Comparison of ENCODE assay signal across 17 cellular contexts in the genomic region with DNA sequence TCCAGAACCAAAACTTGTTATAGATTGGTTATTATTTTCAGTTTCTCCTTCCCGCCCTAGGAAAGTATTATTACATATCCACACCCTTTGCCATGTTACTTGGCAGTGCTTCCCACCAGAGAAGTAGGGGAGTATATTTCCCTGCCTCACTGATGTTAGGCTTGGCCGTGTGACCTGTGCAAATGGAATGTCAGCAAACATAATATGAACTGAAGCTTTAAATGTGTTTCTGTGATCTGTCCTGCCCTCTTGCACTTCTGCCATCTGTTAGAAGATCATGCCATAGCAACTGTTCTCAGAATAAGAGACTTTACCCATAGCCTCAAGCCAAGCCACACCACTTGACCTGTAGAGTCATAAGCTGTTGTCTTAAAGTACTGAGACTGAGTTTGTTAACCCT. TPM values are rescaled to one million over a fixed set of nuclear protein-coding genes. Genes with fewer than 3 reads are reported as not detected.
DNase-seq lines count a peak whose midpoint lies in the region; ATAC-seq, FAIRE-seq and TF ChIP-seq lines count a peak whose summit lies in the region.
"Had no signal": no experiment of that assay in that cellular context is flagged by ENCODE, and none has a peak within 500 bp of the region (broad histone marks: within the 10 kb centered on the region; RNA-seq: fewer than 3 reads in every experiment).

No MANE protein-coding gene starts in this region.

- ATAC-seq in K562 (no peak), esophagus mucosa (no peak)
- ATAC-seq: stimulated activated effector memory CD8-positive, alpha-beta T cell treated with anti-CD3 and anti-CD28 coated beads, Interleukin-12 subunit alpha, Interleukin-12 subunit beta, amount 100 ng/mL, for 72 hours had no signal

- no peaks in the 10 kb centered on the region for H3K4me1 ChIP-seq in K562 (replicated peaks in 1 of 2; ENCODE audit: control insufficient read depth in 2 of 2, insufficient read depth in 2 of 2, low read length in 2 of 2)
- H3K4me1 ChIP-seq: esophagus muscularis mucosa, Peyer's patch had no signal

- peak; percentile 12 for DNase-seq in AG09319 (ENCODE audit: extremely low read depth, low read depth)
- DNase-seq in HT-29 (ENCODE audit: low spot score) = peak; percentile 12
- no peak for DNase-seq in K562 (ENCODE audit: extremely low read depth in 1 of 4, low spot score in 3 of 4)
- peak; percentile 62 for DNase-seq in kidney glomerular epithelial cell (lab: John Stamatoyannopoulos, UW)
- no peak for DNase-seq in NOMO-1 (lab: John Stamatoyannopoulos, UW; ENCODE audit: unreplicated experiment in 2 of 2)
- DNase-seq in midbrain (lab: John Stamatoyannopoulos, UW) = no peak
- DNase-seq in NCI-H1048 (lab: John Stamatoyannopoulos, UW) = no peak
- DNase-seq: activated CD4-positive, alpha-beta memory T cell treated with anti-CD3 and anti-CD28 coated beads, Interleukin-2, amount 10 ng/mL, durations not matched to agents 7 days and 5 days; MV-4-11; Peyer's patch; stimulated activated CD4-positive, alpha-beta T cell treated with anti-CD3 and anti-CD28 coated beads, Interleukin-2, amount 100 ng/mL, for 48 hours had no signal

- no peak overlapping the region for H3K4me2 ChIP-seq in K562 (ENCODE audit: insufficient read depth, low read length)

- CTCF ChIA-PET in K562 (lab: Yijun Ruan, JAX; ENCODE audit: low intra/inter-chr PET ratio) = no interaction called here

- H3K9me1 ChIP-seq in K562 (ENCODE audit: control insufficient read depth, insufficient read depth, low read length) = no peaks in the 10 kb centered on the region

- no peaks in the 10 kb centered on the region for H3K27me3 ChIP-seq in K562 (ENCODE audit: control insufficient read depth in 2 of 2, insufficient read depth in 2 of 2, low read length in 2 of 2)
- H3K27me3 ChIP-seq: esophagus muscularis mucosa, Peyer's patch had no signal

- H3K79me2 ChIP-seq in K562 (ENCODE audit: control insufficient read depth, insufficient read depth, low read length) = no peaks in the 10 kb centered on the region

- H4K20me1 ChIP-seq in K562 (replicated peaks; ENCODE audit: control insufficient read depth, insufficient read depth, low read length) = no peaks in the 10 kb centered on the region

- H3K9me3 ChIP-seq in K562 (replicated peaks; ENCODE audit: control insufficient read depth, insufficient read depth, low read depth, low read length) = no peaks in the 10 kb centered on the region
- H3K9me3 ChIP-seq: esophagus muscularis mucosa, Peyer's patch had no signal

- no peak overlapping the region for H3K27ac ChIP-seq in K562 (ENCODE audit: extremely low read depth, low read depth, low read length)
- H3K27ac ChIP-seq: C4-2B, esophagus muscularis mucosa, Peyer's patch had no signal

- no peak overlapping the region for H3K4me3 ChIP-seq in K562
- H3K4me3 ChIP-seq: esophagus muscularis mucosa, Peyer's patch had no signal

- H3K9ac ChIP-seq in K562 (ENCODE audit: insufficient read depth in 1 of 2, low read depth in 2 of 2, low read length in 2 of 2) = no peak overlapping the region

- no peak for TF ChIP-seq RAD21 in K562 (CRISPR knock-in tag; conservative IDR thresholded peaks at IDR 0.05 in 1 of 2, IDR thresholded peaks at IDR 0.05 in 1 of 2)

- TF ChIP-seq CTCF in AG09319 (IDR thresholded peaks at IDR 0.05; ENCODE audit: low read depth, low read length) (no peak), K562 (IDR thresholded peaks at IDR 0.05 in 2 of 3, conservative IDR thresholded peaks at IDR 0.05 in 1 of 3; ENCODE audit: insufficient read depth in 2 of 3, low read depth in 1 of 3, low read length in 3 of 3) (no peak)

- TF ChIP-seq EP300 in K562 (IDR thresholded peaks at IDR 0.05; ENCODE audit: low read length) = no peak

- intact Hi-C loops in K562 (cut with micrococcal nuclease) = no loop called here

- in situ Hi-C loops in K562 (cut with MboI) = no loop called here

- TF ChIP-seq POLR2A in K562 (conservative IDR thresholded peaks at IDR 0.05) = no peak

- 61% methylated on average over 2 of the region's 2 CpGs for WGBS in K562 (ENCODE audit: insufficient coverage, low coverage, missing lambda C conversion rate)

- peak; percentile 54 for FAIRE-seq in K562 (lab: Jason Lieb, UNC)
- FAIRE-seq: islet of Langerhans had no signal

- no TSS peak for BruUV-seq in K562 (replicated peaks; lab: Mats Ljungman, UMichigan)

- no peak overlapping the region for H2AFZ ChIP-seq in K562 (ENCODE audit: low read depth, low read length)

- POLR2A ChIA-PET in K562 (lab: Yijun Ruan, JAX) = no interaction called here

- H3K36me3 ChIP-seq in K562 (ENCODE audit: control insufficient read depth, insufficient read depth, low read length) = peaks cover 18% of the 10 kb centered on the region; the same call in 1 of the 3 replicates
- H3K36me3 ChIP-seq: Peyer's patch had no signal

TF ChIP-seq in K562, 482 proteins besides CTCF, POLR2A, EP300 and RAD21:
- no peak for TF ChIP-seq TCF7L2 (IDR thresholded peaks at IDR 0.05; ENCODE audit: low read depth, low read length)

RNA-seq across cellular contexts. Expression of a gene that starts 36.7 kb away (rescaled TPM):
- not detected in 2 replicates for total RNA-seq in HT-29 (2014; rRNA removed; shearing (Covaris generic))
- total RNA-seq in K562 (2011; cell fraction: chromatin; rRNA removed; ENCODE audit: low replicate concordance) = not detected in 2 replicates
- total RNA-seq in K562 (2011; cell fraction: nucleolus; rRNA removed) = not detected in 2 replicates
- not detected in 2 replicates for total RNA-seq in K562 (2011; cell fraction: nucleoplasm; rRNA removed)
- total RNA-seq in K562 (2014; rRNA removed) = not detected in 2 replicates
- not detected in 2 replicates for total RNA-seq in K562 (2014; rRNA removed; fragmentation: Illumina TruSeq; extraction: Trizol)
- total RNA-seq in K562 (2015; rRNA removed; fragmentation: Illumina TruSeq; extraction: Trizol) = not detected in 2 replicates
- total RNA-seq in K562 (2021) = 0.07 TPM in 1 of 2 replicates, not detected in the other
- polyA plus RNA-seq in K562 (2011; rRNA removed) = 0.04 TPM in 1 of 2 replicates, not detected in the other
- polyA plus RNA-seq in K562 (2011; cell fraction: cytosol; rRNA removed) = 0.06 and 0.10 TPM in 2 replicates
- 0.07 and 0.10 TPM in 2 replicates for polyA plus RNA-seq in K562 (2011; cell fraction: nucleus; rRNA removed)
- 0.03 TPM in 1 of 2 replicates, not detected in the other for polyA plus RNA-seq in K562 (2012)
- not detected in 2 replicates for polyA plus RNA-seq in K562 (2014; fragmentation: Illumina TruSeq; extraction: Trizol)
- polyA plus RNA-seq in K562 (2014; fragmentation: Nextera tagmentation; extraction: Ambion mirVana) = not detected
- 0.04 and 0.07 TPM in 2 replicates for polyA plus RNA-seq in K562 (2014; rRNA removed)
- not detected in 2 replicates for polyA minus RNA-seq in K562 (2011; rRNA and poly(A)+ RNA removed)
- not detected in 2 replicates for polyA minus RNA-seq in K562 (2011; cell fraction: cytosol; rRNA and poly(A)+ RNA removed)
- polyA minus RNA-seq in K562 (2011; cell fraction: nucleus; rRNA and poly(A)+ RNA removed) = not detected in 2 replicates
- not detected for total RNA-seq in esophagus mucosa
- total RNA-seq: activated CD4-positive, alpha-beta memory T cell treated with anti-CD3 and anti-CD28 coated beads, Interleukin-2, amount 10 ng/mL, durations not matched to agents 7 days and 5 days; esophagus muscularis mucosa; Peyer's patch; pulmonary artery endothelial cell had no signal

Comparison
In these comparisons a context has a peak if more than half of its experiments do, and no peak if none do; other contexts are left out.
1. DNase-seq: peak in AG09319 (single experiment), HT-29 (single experiment) and kidney glomerular epithelial cell (single experiment); none in K562 (0 of 4), NOMO-1 (0 of 2), midbrain (single experiment) and NCI-H1048 (single experiment).